ENCODE assay signal across 15 cellular contexts in genomic region chr9:32644698-32645097, GRCh38. TPM values are rescaled to one million over a fixed set of nuclear protein-coding genes. Genes with fewer than 3 reads are reported as not detected.
DNase-seq lines count a peak whose midpoint lies in the region; ATAC-seq, FAIRE-seq and TF ChIP-seq lines count a peak whose summit lies in the region.
"Had no signal": no experiment of that assay in that cellular context is flagged by ENCODE, and none has a peak within 500 bp of the region (broad histone marks: within the 10 kb centered on the region; RNA-seq: fewer than 3 reads in every experiment).

No MANE protein-coding gene starts in this region.

- no peak for TF ChIP-seq POLR2A in transverse colon (IDR thresholded peaks at IDR 0.05)

- ATAC-seq in HG03045 (IDR thresholded peaks at IDR 0.05; ENCODE audit: unreplicated experiment): no peak
- ATAC-seq in GM19452 (IDR thresholded peaks at IDR 0.05; ENCODE audit: unreplicated experiment): no peak
- ATAC-seq: Panc1 had no signal

- no peak for TF ChIP-seq EP300 in transverse colon (IDR thresholded peaks at IDR 0.05; ENCODE audit: low read depth)

- H3K27ac ChIP-seq in brain microvascular endothelial cell: no peak overlapping the region
- H3K27ac ChIP-seq in transverse colon: no peak overlapping the region
- H3K27ac ChIP-seq: coronary artery had no signal

- no peak for FAIRE-seq in HTR-8/SVneo (lab: Jason Lieb, UNC)

- no peaks in the 10 kb centered on the region for H3K36me3 ChIP-seq in brain microvascular endothelial cell (replicated peaks)
- no peaks in the 10 kb centered on the region for H3K36me3 ChIP-seq in transverse colon

- H3K9me3 ChIP-seq in transverse colon: no peaks in the 10 kb centered on the region

- no peak for TF ChIP-seq CTCF in AG09319 (IDR thresholded peaks at IDR 0.05; ENCODE audit: low read depth, low read length)
- TF ChIP-seq CTCF in brain microvascular endothelial cell (IDR thresholded peaks at IDR 0.05; ENCODE audit: low read depth, low read length, missing control alignments): no peak
- TF ChIP-seq CTCF in transverse colon (IDR thresholded peaks at IDR 0.05): no peak

- H3K27me3 ChIP-seq in brain microvascular endothelial cell (replicated peaks) (no peaks in the 10 kb centered on the region), transverse colon (no peaks in the 10 kb centered on the region)

- no peaks in the 10 kb centered on the region for H3K4me1 ChIP-seq in transverse colon

- DNase-seq in AG09319 (ENCODE audit: extremely low read depth, low read depth): peak; percentile 10
- DNase-seq in HTR-8/SVneo (ENCODE audit: insufficient read length, low spot score): peak; percentile 43
- peak; percentile 63 for DNase-seq in brain microvascular endothelial cell
- DNase-seq in lung microvascular endothelial cell (ENCODE audit: low read depth in 2 of 2): peak; percentile 57 to 97
- no peak for DNase-seq in transverse colon
- DNase-seq in RPMI8226: no peak
- DNase-seq: activated CD4-positive, CD25-positive, alpha-beta regulatory T cell; Calu3; hippocampal formation; NCI-H1694 had no signal

- in situ Hi-C loops in brain microvascular endothelial cell (cut with HindIII; ENCODE audit: low pct_ligation_motif_present, low sequenced_read_pairs) (no loop called here), transverse colon (cut with MboI; ENCODE audit: low pct_ligation_motif_present in 1 of 4, low pct_unique_long_range_greater_than_20kb in 1 of 4, low sequenced_read_pairs in 3 of 4) (no loop called here)

- WGBS in transverse colon (ENCODE audit: low coverage in 1 of 2), 2 donors: 57 to 79% methylated on average over 2 of the region's 2 CpGs

- intact Hi-C loops in transverse colon (cut with DNase I; ENCODE audit: low total_unique reads): no loop called here

- no peak overlapping the region for H3K4me3 ChIP-seq in brain microvascular endothelial cell (ENCODE audit: low read depth, low read length)
- no peak overlapping the region for H3K4me3 ChIP-seq in transverse colon
- H3K4me3 ChIP-seq: coronary artery had no signal

RNA-seq across cellular contexts. Expression of gene TAF1L, which starts 9.2 kb away (rescaled TPM):
- total RNA-seq in lung microvascular endothelial cell (under 0.01 TPM in 1 of 2 replicates, not detected in the other), transverse colon (not detected)
- total RNA-seq: Calu3, HT-29 had no signal

Comparison
In these comparisons a context has a peak if more than half of its experiments do, and no peak if none do; other contexts are left out.
1. DNase-seq: peak in AG09319 (single experiment), HTR-8/SVneo (single experiment), brain microvascular endothelial cell (single experiment) and lung microvascular endothelial cell (2 of 2); none in transverse colon (single experiment) and RPMI8226 (single experiment).